In the genomic region with DNA sequence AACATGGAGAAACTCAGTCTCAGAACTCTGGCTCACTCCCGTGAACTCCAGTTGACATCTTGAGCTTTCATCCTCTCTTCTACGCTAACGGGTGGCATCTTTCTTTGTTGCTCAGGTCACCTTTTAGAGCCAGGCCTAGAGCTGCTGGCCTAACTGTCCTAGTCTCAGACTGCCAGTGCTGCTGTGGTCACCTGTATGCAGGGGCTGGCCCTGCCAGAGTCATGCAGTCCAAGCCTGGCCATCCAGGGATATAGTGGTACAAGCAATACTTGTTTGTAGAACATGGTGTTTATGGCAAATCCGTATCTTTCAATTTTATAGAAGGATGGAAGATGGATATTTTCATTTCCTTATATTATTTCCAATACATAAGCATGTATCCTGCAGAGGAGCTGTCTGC, we compare ENCODE assay signal across 22 cellular contexts.
DNase-seq lines count a peak whose midpoint lies in the region; ATAC-seq, FAIRE-seq and TF ChIP-seq lines count a peak whose summit lies in the region.
"Had no signal": no experiment of that assay in that cellular context is flagged by ENCODE, and none has a peak within 500 bp of the region (broad histone marks: within the 10 kb centered on the region; RNA-seq: fewer than 3 reads in every experiment).

No MANE protein-coding gene starts in this region.

- no peak for ATAC-seq in A549
- no peak for ATAC-seq in GM21526 (IDR thresholded peaks at IDR 0.05; ENCODE audit: low FRiP score, unreplicated experiment)
- ATAC-seq: GM12878, GM23338, HCT116 had no signal

- H3K4me3 ChIP-seq in A549 = no peak overlapping the region
- H3K4me3 ChIP-seq in Karpas-422 (ENCODE audit: low read length) = no peak overlapping the region
- no peak overlapping the region for H3K4me3 ChIP-seq in mesendoderm (ENCODE audit: low read length)
- H3K4me3 ChIP-seq: GM12878, GM23338 had no signal

- H3K27ac ChIP-seq in A549 (no peak overlapping the region), Karpas-422 (ENCODE audit: low read length) (no peak overlapping the region), mesendoderm (ENCODE audit: low read depth, low read length) (no peak overlapping the region)
- H3K27ac ChIP-seq: 22Rv1 had no signal

- no peak overlapping the region for H3K4me3 Mint-ChIP-seq in nephron progenitor cell
- no peak overlapping the region for H3K4me3 Mint-ChIP-seq in type B pancreatic cell
- H3K4me3 Mint-ChIP-seq: CD4-positive, alpha-beta memory T cell; GM23338; H9 had no signal

- 71% methylated on average over 4 of the region's 4 CpGs for WGBS in A549 (ENCODE audit: missing lambda C conversion rate)
- no CpG with 5 or more reads among the region's 4 CpGs for WGBS in mesendoderm (ENCODE audit: extremely low coverage, insufficient coverage, low lambda C conversion rate)

- FAIRE-seq in A549 (lab: Jason Lieb, UNC) = peak; percentile 13
- FAIRE-seq: GM12878, GM19239 had no signal

- H3K9me3 Mint-ChIP-seq in nephron progenitor cell (peaks cover 23% of the 10 kb centered on the region), type B pancreatic cell (no peaks in the 10 kb centered on the region)

- no peak overlapping the region for H3K23ac ChIP-seq in mesendoderm (ENCODE audit: low read length)

- H3K36me3 Mint-ChIP-seq in nephron progenitor cell (ENCODE audit: low read depth) (peaks cover 16% of the 10 kb centered on the region), type B pancreatic cell (peaks cover 4% of the 10 kb centered on the region)

- H3K9ac ChIP-seq in Karpas-422 (ENCODE audit: low read length) = no peak overlapping the region
- H3K9ac ChIP-seq in mesendoderm (ENCODE audit: low read length) = no peak overlapping the region

- H2AK5ac ChIP-seq in mesendoderm (ENCODE audit: low read length) = no peak overlapping the region

- no peaks in the 10 kb centered on the region for H3K36me3 ChIP-seq in Karpas-422 (ENCODE audit: insufficient read depth, low read length)
- H3K36me3 ChIP-seq in mesendoderm (ENCODE audit: control insufficient read depth, insufficient read depth, low read length) = no peaks in the 10 kb centered on the region
- H3K36me3 ChIP-seq: BE2C had no signal

- CTCF ChIA-PET in A549 (lab: Yijun Ruan, JAX) = interaction anchor here (0.9 kb wide), 1 partner anchor 105 kb away, joined by 3 read pairs; no protein-coding TSS in a partner anchor

- no peaks in the 10 kb centered on the region for H3K79me2 ChIP-seq in Karpas-422 (ENCODE audit: low read length)
- H3K79me2 ChIP-seq in mesendoderm (ENCODE audit: control insufficient read depth, insufficient read depth, low read length) = no peaks in the 10 kb centered on the region

- no peaks in the 10 kb centered on the region for H3K9me2 ChIP-seq in Karpas-422 (replicated peaks; ENCODE audit: insufficient read depth, low read length)

- DNase-seq in A549 (ENCODE audit: low read depth in 1 of 2, low spot score in 1 of 2) (no peak), Karpas-422 (peak; percentile 36), nephron progenitor cell (no peak), type B pancreatic cell (ENCODE audit: extremely low spot score, unreplicated experiment) (no peak), COLO829 (ENCODE audit: low spot score) (no peak), mesendoderm (no peak)
- DNase-seq: ACHN; AML-193; BE2C; C1 segment of cervical spinal cord; Caco-2; CD4-positive, alpha-beta memory T cell; DMS153; EL; GDM1; H9 had no signal

- H3K56ac ChIP-seq in mesendoderm (ENCODE audit: low read length) = no peak overlapping the region

- H3K4ac ChIP-seq in mesendoderm (ENCODE audit: low read depth, low read length) = no peak overlapping the region

- H2BK120ac ChIP-seq in mesendoderm (ENCODE audit: low read depth, low read length) = no peak overlapping the region

- H4K20me1 ChIP-seq in Karpas-422 (ENCODE audit: insufficient read depth, low read depth, low read length) = no peaks in the 10 kb centered on the region

- TF ChIP-seq EP300 in A549 (IDR thresholded peaks at IDR 0.05) = no peak

- no peak overlapping the region for H2BK15ac ChIP-seq in mesendoderm (replicated peaks; ENCODE audit: low read depth)

- no peak overlapping the region for H4K5ac ChIP-seq in mesendoderm (ENCODE audit: low read length)

- H3K27ac Mint-ChIP-seq in nephron progenitor cell = peak overlapping the region; percentile 35
- peak overlapping the region; percentile 22 for H3K27ac Mint-ChIP-seq in type B pancreatic cell
- H3K27ac Mint-ChIP-seq: CD4-positive, alpha-beta memory T cell; GM23338 had no signal

- H3K4me1 Mint-ChIP-seq in nephron progenitor cell = no peaks in the 10 kb centered on the region
- no peaks in the 10 kb centered on the region for H3K4me1 Mint-ChIP-seq in type B pancreatic cell (ENCODE audit: unreplicated experiment)
- H3K4me1 Mint-ChIP-seq: GM23338 had no signal

- no peaks in the 10 kb centered on the region for H3K79me1 ChIP-seq in mesendoderm (ENCODE audit: low read length)

- no peak overlapping the region for H3K18ac ChIP-seq in mesendoderm (ENCODE audit: low read length)

- no peak for TF ChIP-seq CTCF in A549 (IDR thresholded peaks at IDR 0.05)
- no peak for TF ChIP-seq CTCF in nephron progenitor cell (IDR thresholded peaks at IDR 0.05)
- no peak for TF ChIP-seq CTCF in type B pancreatic cell (conservative IDR thresholded peaks at IDR 0.05)

- POLR2A ChIA-PET in A549 (lab: Yijun Ruan, JAX) = no interaction called here

- no peak overlapping the region for H4K8ac ChIP-seq in mesendoderm (ENCODE audit: low read depth, low read length)

- no peak for TF ChIP-seq RAD21 in A549 (conservative IDR thresholded peaks at IDR 0.05 in 1 of 2, IDR thresholded peaks at IDR 0.05 in 1 of 2)

- no peaks in the 10 kb centered on the region for H3K27me3 ChIP-seq in Karpas-422 (ENCODE audit: low read length)
- H3K27me3 ChIP-seq in mesendoderm (ENCODE audit: insufficient read depth, low read length, poor library complexity) = no peaks in the 10 kb centered on the region
- H3K27me3 ChIP-seq: BE2C had no signal

- H3K9me3 ChIP-seq in A549 = no peaks in the 10 kb centered on the region
- H3K9me3 ChIP-seq in Karpas-422 (ENCODE audit: low read length) = no peaks in the 10 kb centered on the region
- H3K9me3 ChIP-seq: BE2C, Caco-2 had no signal

- no peak overlapping the region for H2AFZ ChIP-seq in Karpas-422 (ENCODE audit: low read length)
- H2AFZ ChIP-seq: GM23338 had no signal

- no peak overlapping the region for H2BK5ac ChIP-seq in mesendoderm (ENCODE audit: low read length)

- H3K27me3 Mint-ChIP-seq in nephron progenitor cell (ENCODE audit: low read depth, poor library complexity) (peaks cover 3% of the 10 kb centered on the region), type B pancreatic cell (no peaks in the 10 kb centered on the region)
- H3K27me3 Mint-ChIP-seq: CD4-positive, alpha-beta memory T cell had no signal

- no peak overlapping the region for H3K4me2 ChIP-seq in A549
- no peak overlapping the region for H3K4me2 ChIP-seq in Karpas-422 (ENCODE audit: low read depth, low read length, poor library complexity, severe bottlenecking)
- H3K4me2 ChIP-seq in mesendoderm (ENCODE audit: low read length) = no peak overlapping the region
- H3K4me2 ChIP-seq: GM23338 had no signal

- H3K4me1 ChIP-seq in A549 = no peaks in the 10 kb centered on the region
- H3K4me1 ChIP-seq in Karpas-422 (ENCODE audit: low read length) = no peaks in the 10 kb centered on the region
- H3K4me1 ChIP-seq in mesendoderm (ENCODE audit: control insufficient read depth, low read depth, low read length) = no peaks in the 10 kb centered on the region
- H3K4me1 ChIP-seq: BE2C had no signal

- TF ChIP-seq POLR2A in A549 (IDR thresholded peaks at IDR 0.05; ENCODE audit: low read length) = no peak

TF ChIP-seq in A549, 52 proteins besides CTCF, POLR2A, EP300 and RAD21:
- TF ChIP-seq CBX8 (IDR thresholded peaks at IDR 0.05) = no peak
- TF ChIP-seq MAZ (IDR thresholded peaks at IDR 0.05; ENCODE audit: borderline replicate concordance, low read depth, low read length) = no peak
- TF ChIP-seq ESRRA (IDR thresholded peaks at IDR 0.05; ENCODE audit: borderline replicate concordance, low read length) = no peak
- no peak for TF ChIP-seq SREBF2 (IDR thresholded peaks at IDR 0.05)
- no peak for TF ChIP-seq CEBPB (IDR thresholded peaks at IDR 0.05)
- no peak for TF ChIP-seq JUN (IDR thresholded peaks at IDR 0.05)
- no peak for TF ChIP-seq NR3C1 (IDR thresholded peaks at IDR 0.05)
- no peak for TF ChIP-seq NPAS2 (CRISPR knock-in tag; IDR thresholded peaks at IDR 0.05; ENCODE audit: borderline replicate concordance)
- no peak for TF ChIP-seq PHF8 (IDR thresholded peaks at IDR 0.05; ENCODE audit: borderline replicate concordance, low read depth)
- TF ChIP-seq GATA3 (IDR thresholded peaks at IDR 0.05; ENCODE audit: borderline replicate concordance) = no peak
- TF ChIP-seq, protein P1, sequence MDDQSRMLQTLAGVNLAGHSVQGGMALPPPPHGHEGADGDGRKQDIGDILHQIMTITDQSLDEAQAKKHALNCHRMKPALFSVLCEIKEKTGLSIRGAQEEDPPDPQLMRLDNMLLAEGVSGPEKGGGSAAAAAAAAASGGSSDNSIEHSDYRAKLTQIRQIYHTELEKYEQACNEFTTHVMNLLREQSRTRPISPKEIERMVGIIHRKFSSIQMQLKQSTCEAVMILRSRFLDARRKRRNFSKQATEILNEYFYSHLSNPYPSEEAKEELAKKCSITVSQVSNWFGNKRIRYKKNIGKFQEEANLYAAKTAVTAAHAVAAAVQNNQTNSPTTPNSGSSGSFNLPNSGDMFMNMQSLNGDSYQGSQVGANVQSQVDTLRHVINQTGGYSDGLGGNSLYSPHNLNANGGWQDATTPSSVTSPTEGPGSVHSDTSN (IDR thresholded peaks at IDR 0.05) = no peak
- TF ChIP-seq ZSCAN20 (CRISPR knock-in tag; IDR thresholded peaks at IDR 0.05) = no peak
- no peak for TF ChIP-seq EHF (CRISPR knock-in tag; IDR thresholded peaks at IDR 0.05)
- TF ChIP-seq EHMT2 (IDR thresholded peaks at IDR 0.05; ENCODE audit: low read depth) = no peak
- TF ChIP-seq ZC3H11A (IDR thresholded peaks at IDR 0.05) = no peak
- no peak for TF ChIP-seq JUNB (IDR thresholded peaks at IDR 0.05)
- TF ChIP-seq, protein P2, sequence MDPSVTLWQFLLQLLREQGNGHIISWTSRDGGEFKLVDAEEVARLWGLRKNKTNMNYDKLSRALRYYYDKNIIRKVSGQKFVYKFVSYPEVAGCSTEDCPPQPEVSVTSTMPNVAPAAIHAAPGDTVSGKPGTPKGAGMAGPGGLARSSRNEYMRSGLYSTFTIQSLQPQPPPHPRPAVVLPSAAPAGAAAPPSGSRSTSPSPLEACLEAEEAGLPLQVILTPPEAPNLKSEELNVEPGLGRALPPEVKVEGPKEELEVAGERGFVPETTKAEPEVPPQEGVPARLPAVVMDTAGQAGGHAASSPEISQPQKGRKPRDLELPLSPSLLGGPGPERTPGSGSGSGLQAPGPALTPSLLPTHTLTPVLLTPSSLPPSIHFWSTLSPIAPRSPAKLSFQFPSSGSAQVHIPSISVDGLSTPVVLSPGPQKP (IDR thresholded peaks at IDR 0.05; ENCODE audit: low read depth, low read length) = no peak
- no peak for TF ChIP-seq BHLHE40 (IDR thresholded peaks at IDR 0.05; ENCODE audit: low read depth, low read length)
TF ChIP-seq in A549: peak in this region for 0.
